ENCODE assay signal across 8 cellular contexts in the genomic region with DNA sequence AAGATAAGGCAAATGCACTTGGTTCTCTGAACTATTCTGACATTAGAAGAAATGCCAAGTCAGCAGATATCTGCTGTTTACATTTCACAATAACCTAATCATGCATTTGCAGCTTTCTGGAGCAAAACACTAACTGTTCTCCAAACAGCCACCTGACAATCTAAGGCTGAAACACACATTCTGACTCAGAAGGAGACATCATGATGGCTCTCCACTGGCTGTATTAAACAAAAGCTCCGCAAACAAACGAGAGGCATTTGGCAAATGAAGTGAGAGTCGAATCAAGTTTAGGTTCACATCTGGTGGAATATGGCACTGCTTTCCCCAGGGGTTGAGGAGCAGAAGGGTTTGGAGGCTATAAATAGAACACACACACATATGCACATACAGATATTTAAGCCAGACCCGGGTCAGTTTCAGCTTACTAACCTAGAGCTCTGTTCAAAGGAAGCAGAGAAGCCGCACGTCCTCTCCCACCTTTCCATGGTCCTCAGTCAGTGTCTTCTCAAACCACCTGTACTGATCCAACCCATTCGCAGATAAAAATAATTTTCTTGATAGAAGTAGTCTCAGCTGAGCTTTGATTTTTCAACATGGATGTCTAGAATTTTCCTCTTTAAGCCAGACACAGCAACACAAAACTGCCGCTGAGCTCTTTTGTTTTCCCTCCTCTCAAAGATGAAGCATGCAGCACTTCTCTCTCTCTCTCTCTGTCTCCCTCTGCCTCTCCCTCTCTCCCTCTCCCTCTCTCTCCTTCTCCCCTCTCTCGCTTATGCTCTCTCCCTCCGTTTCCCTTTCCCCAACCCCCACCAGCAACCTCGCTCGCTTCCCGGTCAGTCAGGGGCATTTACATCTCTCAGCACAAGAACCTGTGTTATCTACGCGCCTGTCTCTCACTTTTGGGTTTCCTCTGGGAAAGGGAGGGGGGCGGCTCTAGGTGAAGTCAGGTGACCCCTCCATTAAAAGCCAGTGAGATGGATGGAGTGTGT.
A peak's percentile ranks its signal among the peaks of the same experiment; 100 is the strongest.
DNase-seq lines count a peak whose midpoint lies in the region; TF ChIP-seq lines count a peak whose summit lies in the region.

No MANE protein-coding gene starts in this region.

- TF ChIP-seq CTCF in MM.1S (IDR thresholded peaks at IDR 0.05; ENCODE audit: low read length) (no peak), thyroid gland (IDR thresholded peaks at IDR 0.05) (no peak)

- 16 to 20% methylated on average over 16 of the region's 16 CpGs for WGBS in thyroid gland, 2 donors

- H4K20me1 ChIP-seq in MM.1S (ENCODE audit: insufficient read depth, low read length), result no peaks in the 10 kb centered on the region

- peak overlapping the region; percentile 45; the same call in 1 of the 2 replicates for H2AFZ ChIP-seq in MM.1S (ENCODE audit: low read length)

- no peaks in the 10 kb centered on the region for H3K9me2 ChIP-seq in MM.1S (replicated peaks; ENCODE audit: insufficient read depth, low read length)

- no peak for TF ChIP-seq POLR2A in thyroid gland (IDR thresholded peaks at IDR 0.05)

- H3K4me1 ChIP-seq in MM.1S (ENCODE audit: low read length) (no peaks in the 10 kb centered on the region), thyroid gland (peaks cover 0 to 10% of the 10 kb centered on the region in 2 donors)

- H3K4me3 ChIP-seq in MM.1S (ENCODE audit: low read length) (peak overlapping the region; percentile 37; the same call in 1 of the 2 replicates), thyroid gland (replicated peaks in 1 of 3) (no peak overlapping the region)

- no peak overlapping the region for H3K9ac ChIP-seq in MM.1S (ENCODE audit: low read length)

- H3K36me3 ChIP-seq in MM.1S (replicated peaks; ENCODE audit: insufficient read depth, low read length) (no peaks in the 10 kb centered on the region), thyroid gland (no peaks in the 10 kb centered on the region)

- H3K4me2 ChIP-seq in MM.1S (ENCODE audit: low read depth, low read length), result peak overlapping the region; percentile 49

- peak; percentile 82 for DNase-seq in DMS 273 treated with DMSO at 0.1 percent for 48 hours (lab: John Stamatoyannopoulos, UW)
- DNase-seq in MM.1S, result peak; percentile 32
- DNase-seq in ecto neural progenitor cell (ENCODE audit: low spot score), result peak; percentile 49
- DNase-seq in midbrain (lab: John Stamatoyannopoulos, UW), result peak; percentile 65
- DNase-seq in HuH-7.5 (ENCODE audit: low spot score), result no peak
- no peak for DNase-seq in activated naive CD4-positive, alpha-beta T cell (lab: John Stamatoyannopoulos, UW)
- no peak for DNase-seq in thyroid gland
- DNase-seq in GF-D8 (lab: John Stamatoyannopoulos, UW), result no peak

- H3K79me2 ChIP-seq in MM.1S (ENCODE audit: low read length), result no peaks in the 10 kb centered on the region

- intact Hi-C loops in thyroid gland (cut with DNase I), result no loop called here

- H3K27me3 ChIP-seq in MM.1S (replicated peaks; ENCODE audit: insufficient read depth, low read length) (no peaks in the 10 kb centered on the region), thyroid gland (no peaks in the 10 kb centered on the region)

- H3F3A ChIP-seq in MM.1S (ENCODE audit: insufficient read depth, low read length), result no peaks in the 10 kb centered on the region

- H3K27ac ChIP-seq in MM.1S (ENCODE audit: low read length), result peak overlapping the region; percentile 6; the same call in 1 of the 2 replicates
- no peak overlapping the region for H3K27ac ChIP-seq in thyroid gland

- H3K9me3 ChIP-seq in MM.1S (replicated peaks; ENCODE audit: insufficient read depth, low read length), result no peaks in the 10 kb centered on the region
- no peaks in the 10 kb centered on the region for H3K9me3 ChIP-seq in thyroid gland

Comparison
In these comparisons a context has a peak if more than half of its experiments do, and no peak if none do; other contexts are left out.
1. DNase-seq: peak in DMS 273 treated with DMSO at 0.1 percent for 48 hours (single experiment), MM.1S (single experiment), ecto neural progenitor cell (single experiment) and midbrain (single experiment); none in HuH-7.5 (single experiment), activated naive CD4-positive, alpha-beta T cell (0 of 4), thyroid gland (0 of 2) and GF-D8 (single experiment).